In the genomic region with DNA sequence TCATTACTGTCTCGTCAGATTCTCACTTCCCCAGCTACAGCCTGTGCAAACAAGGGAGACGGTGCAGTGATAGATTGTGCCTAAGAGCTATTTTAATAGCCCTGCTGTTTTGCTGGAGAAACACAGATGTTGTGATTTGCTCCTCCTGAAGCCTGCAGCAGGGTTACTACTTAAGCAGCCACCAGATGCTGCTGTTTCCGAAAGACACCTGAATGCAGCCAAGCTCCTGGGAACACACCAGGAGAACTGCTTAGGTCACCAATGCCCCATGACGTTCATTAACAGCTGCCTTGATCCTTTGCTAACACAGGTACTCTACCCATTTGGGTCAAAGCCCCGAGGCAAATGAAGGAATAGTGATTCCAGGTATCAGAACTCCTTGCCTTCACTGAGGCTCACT, we compare ENCODE assay signal across 20 cellular contexts.
DNase-seq lines count a peak whose midpoint lies in the region; ATAC-seq and TF ChIP-seq lines count a peak whose summit lies in the region.
"Had no signal": no experiment of that assay in that cellular context is flagged by ENCODE, and none has a peak within 500 bp of the region (broad histone marks: within the 10 kb centered on the region; RNA-seq: fewer than 3 reads in every experiment).

No MANE protein-coding gene starts in this region.

- ATAC-seq in GM21447 (IDR thresholded peaks at IDR 0.05; ENCODE audit: unreplicated experiment), result no peak
- ATAC-seq: activated CD4-positive, CD25-positive, alpha-beta regulatory T cell treated with anti-CD3 and anti-CD28 coated beads, Interleukin-2, amount 50 U/mL, for 24 hours; activated T-cell treated with anti-CD3 and anti-CD28 coated beads, Interleukin-2, amount 50 U/mL, for 4 hours; upper lobe of right lung had no signal

- no peaks in the 10 kb centered on the region for H3K27me3 ChIP-seq in neural progenitor cell
- H3K27me3 ChIP-seq: ascending aorta, MG63, upper lobe of right lung had no signal

- H3K9me3 Mint-ChIP-seq in neural progenitor cell, result peaks cover 8% of the 10 kb centered on the region

- H3K79me2 ChIP-seq in neural progenitor cell (ENCODE audit: low read depth), result no peaks in the 10 kb centered on the region

- H3K27ac Mint-ChIP-seq in neural progenitor cell, result no peak overlapping the region
- H3K27ac Mint-ChIP-seq: activated naive CD4-positive, alpha-beta T cell treated with anti-CD3 and anti-CD28 coated beads, Interleukin-2, amount 10 ng/mL, durations not matched to agents 7 days and 5 days; nephron progenitor cell had no signal

- no peaks in the 10 kb centered on the region for H3F3A ChIP-seq in neural progenitor cell (ENCODE audit: low read depth)

- TF ChIP-seq CTCF in cardiac fibroblast (IDR thresholded peaks at IDR 0.05; ENCODE audit: low read depth, low read length) (peak; percentile 25), neural progenitor cell (IDR thresholded peaks at IDR 0.05) (no peak)

- H3K4me1 Mint-ChIP-seq in neural progenitor cell, result peaks cover 18% of the 10 kb centered on the region
- H3K4me1 Mint-ChIP-seq: activated naive CD4-positive, alpha-beta T cell treated with anti-CD3 and anti-CD28 coated beads, Interleukin-2, amount 10 ng/mL, durations not matched to agents 7 days and 5 days; nephron progenitor cell had no signal

- H3K36me3 Mint-ChIP-seq in neural progenitor cell, result peaks cover 6% of the 10 kb centered on the region
- H3K36me3 Mint-ChIP-seq: activated naive CD4-positive, alpha-beta T cell treated with anti-CD3 and anti-CD28 coated beads, Interleukin-2, amount 10 ng/mL, durations not matched to agents 7 days and 5 days had no signal

- H3K4me3 ChIP-seq in cardiac fibroblast (replicated peaks in 1 of 2; ENCODE audit: low read depth in 2 of 2, low read length in 2 of 2) (no peak overlapping the region), neural progenitor cell (no peak overlapping the region)
- H3K4me3 ChIP-seq: ascending aorta, coronary artery, MG63, upper lobe of right lung had no signal

- no peak overlapping the region for H3K9ac ChIP-seq in neural progenitor cell

- H3K9me3 ChIP-seq in neural progenitor cell (ENCODE audit: low read depth), result no peaks in the 10 kb centered on the region
- H3K9me3 ChIP-seq: ascending aorta, MG63, upper lobe of right lung had no signal

- H3K4me1 ChIP-seq in neural progenitor cell, result peaks cover 7% of the 10 kb centered on the region
- H3K4me1 ChIP-seq: ascending aorta, upper lobe of right lung had no signal

- no peak overlapping the region for H3K4me2 ChIP-seq in neural progenitor cell

- no peaks in the 10 kb centered on the region for H4K20me1 ChIP-seq in neural progenitor cell (ENCODE audit: low read depth)

- DNase-seq in NCI-H2081 (lab: John Stamatoyannopoulos, UW) (peak; percentile 7 to 39), NCI-H2081 treated with DMSO at 0.1 percent for 48 hours (lab: John Stamatoyannopoulos, UW) (no peak), NCI-H2171 (lab: John Stamatoyannopoulos, UW) (peak; percentile 60), cardiac fibroblast (ENCODE audit: low read depth in 2 of 2) (peak in 1 of 2 donors; percentile 30), neural progenitor cell (ENCODE audit: low spot score) (peak; percentile 17), HPDE6-E6E7 (ENCODE audit: extremely low spot score) (no peak), AG08395 (ENCODE audit: low spot score) (no peak)
- DNase-seq: activated naive CD4-positive, alpha-beta T cell treated with anti-CD3 and anti-CD28 coated beads, Interleukin-2, amount 10 ng/mL, durations not matched to agents 7 days and 5 days; activated T-cell treated with anti-CD3 and anti-CD28 coated beads, Interleukin-2, amount 50 U/mL, for 4 hours; MG63; NCI-H187; nephron progenitor cell; SIG-M5; stimulated activated CD4-positive, alpha-beta T cell treated with anti-CD3 and anti-CD28 coated beads, Interleukin-2, amount 100 ng/mL, for 48 hours; upper lobe of right lung had no signal

- H3K36me3 ChIP-seq in neural progenitor cell, result no peaks in the 10 kb centered on the region
- H3K36me3 ChIP-seq: ascending aorta, MG63, upper lobe of right lung had no signal

- no peak overlapping the region for H3K4me3 Mint-ChIP-seq in neural progenitor cell
- H3K4me3 Mint-ChIP-seq: activated naive CD4-positive, alpha-beta T cell treated with anti-CD3 and anti-CD28 coated beads, Interleukin-2, amount 10 ng/mL, durations not matched to agents 7 days and 5 days; activated T-cell treated with anti-CD3 and anti-CD28 coated beads, Interleukin-2, amount 50 U/mL, for 4 hours; nephron progenitor cell had no signal

- H3K27me3 Mint-ChIP-seq in neural progenitor cell (ENCODE audit: insufficient read depth, low read depth), result no peaks in the 10 kb centered on the region
- H3K27me3 Mint-ChIP-seq: activated naive CD4-positive, alpha-beta T cell treated with anti-CD3 and anti-CD28 coated beads, Interleukin-2, amount 10 ng/mL, durations not matched to agents 7 days and 5 days had no signal

- no peak overlapping the region for H2AFZ ChIP-seq in neural progenitor cell (replicated peaks)

- no peak overlapping the region for H3K27ac ChIP-seq in neural progenitor cell
- H3K27ac ChIP-seq: ascending aorta, C4-2B, coronary artery, upper lobe of right lung had no signal

Comparison
In these comparisons a context has a peak if more than half of its experiments do, and no peak if none do; other contexts are left out.
1. DNase-seq: peak in NCI-H2081 (2 of 2), NCI-H2171 (single experiment) and neural progenitor cell (single experiment); none in NCI-H2081 treated with DMSO at 0.1 percent for 48 hours (single experiment), HPDE6-E6E7 (single experiment) and AG08395 (single experiment).